In the genomic region with DNA sequence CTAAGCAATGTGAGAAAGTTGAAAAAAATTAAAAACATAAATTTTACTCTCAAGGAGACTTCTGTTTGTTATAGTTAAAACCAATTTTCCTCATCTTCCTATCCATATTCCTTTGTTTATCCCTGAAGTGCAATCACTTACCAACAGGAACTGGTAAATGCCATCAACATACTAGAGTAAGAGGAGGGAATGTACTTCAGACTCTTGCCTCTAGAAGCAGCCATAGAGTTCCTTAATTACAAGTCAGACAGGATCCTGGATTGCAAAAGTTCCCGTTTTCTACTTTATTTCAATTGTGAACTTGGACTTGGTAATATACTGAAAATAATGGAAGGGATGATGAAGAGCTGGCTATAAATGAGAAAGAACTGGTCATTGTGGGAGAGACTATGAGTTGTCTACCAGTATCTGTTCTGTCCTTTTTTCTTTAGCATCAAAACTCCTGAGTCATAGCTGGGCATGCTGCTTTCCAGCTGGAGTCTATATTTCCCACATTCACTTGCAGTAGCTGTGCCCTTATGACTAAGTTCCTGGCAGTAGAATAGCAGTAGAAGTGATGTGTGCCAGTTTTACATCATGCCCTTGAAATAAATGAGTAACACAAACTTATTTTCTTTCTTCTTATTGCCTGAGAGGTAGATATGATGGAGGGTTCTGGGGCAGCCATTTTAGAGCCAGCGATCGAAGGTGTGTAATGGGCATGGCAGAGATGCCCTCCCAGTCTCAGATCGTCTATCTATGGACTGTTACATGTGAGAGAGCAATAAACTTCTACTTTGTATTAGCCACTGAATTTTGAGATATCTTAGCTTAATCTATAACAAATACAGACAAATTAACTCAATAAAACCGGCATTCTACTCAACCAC, we compare ENCODE assay signal across 9 cellular contexts.
DNase-seq lines count a peak whose midpoint lies in the region; ATAC-seq and TF ChIP-seq lines count a peak whose summit lies in the region.
"Had no signal": no experiment of that assay in that cellular context is flagged by ENCODE, and none has a peak within 500 bp of the region (broad histone marks: within the 10 kb centered on the region; RNA-seq: fewer than 3 reads in every experiment).

No MANE protein-coding gene starts in this region.

- no peaks in the 10 kb centered on the region for H3K27me3 ChIP-seq in RWPE2 (ENCODE audit: insufficient read depth, poor library complexity, severe bottlenecking)

- no peaks in the 10 kb centered on the region for H3K36me3 ChIP-seq in RWPE2 (ENCODE audit: low read depth)

- ATAC-seq in activated CD4-positive, CD25-positive, alpha-beta regulatory T cell treated with anti-CD3 and anti-CD28 coated beads, Interleukin-2, amount 50 U/mL, for 24 hours: peak; percentile 16 to 37
- ATAC-seq in RWPE2 (ENCODE audit: low read depth): peak; percentile 98

- H3K27ac ChIP-seq in RWPE2 (ENCODE audit: poor library complexity, severe bottlenecking): no peak overlapping the region

- no peaks in the 10 kb centered on the region for H3K9me3 ChIP-seq in RWPE2 (ENCODE audit: severe bottlenecking)

- no peak for TF ChIP-seq CTCF in RWPE2 (IDR thresholded peaks at IDR 0.05; ENCODE audit: poor library complexity, severe bottlenecking)
- TF ChIP-seq CTCF in fibroblast of mammary gland (conservative IDR thresholded peaks at IDR 0.05; ENCODE audit: control insufficient read depth, insufficient read depth, low read depth, low read length): no peak

- DNase-seq in activated CD4-positive, CD25-positive, alpha-beta regulatory T cell (lab: John Stamatoyannopoulos, UW): no peak
- no peak for DNase-seq in RWPE2 (ENCODE audit: low spot score)
- DNase-seq in fibroblast of mammary gland (ENCODE audit: low read depth): peak; percentile 97
- peak; percentile 70 for DNase-seq in superior temporal gyrus (ENCODE audit: extremely low spot score)
- no peak for DNase-seq in DMS114 treated with DMSO at 0.1 percent for 48 hours (lab: John Stamatoyannopoulos, UW; ENCODE audit: unreplicated experiment)
- DNase-seq in central memory CD4-positive, alpha-beta T cell: no peak
- no peak for DNase-seq in GM19240 (ENCODE audit: insufficient read length, low spot score)
- DNase-seq: amniotic stem cell had no signal

- H3K4me3 ChIP-seq in RWPE2 (ENCODE audit: severe bottlenecking) (no peak overlapping the region), fibroblast of mammary gland (ENCODE audit: control insufficient read depth, low read depth, low read length) (no peak overlapping the region)

- no peaks in the 10 kb centered on the region for H3K4me1 ChIP-seq in RWPE2 (ENCODE audit: insufficient read depth, poor library complexity, severe bottlenecking)

Comparison
In these comparisons a context has a peak if more than half of its experiments do, and no peak if none do; other contexts are left out.
1. DNase-seq: peak in fibroblast of mammary gland (single experiment) and superior temporal gyrus (single experiment); none in activated CD4-positive, CD25-positive, alpha-beta regulatory T cell (0 of 4), RWPE2 (single experiment), DMS114 treated with DMSO at 0.1 percent for 48 hours (single experiment), central memory CD4-positive, alpha-beta T cell (single experiment) and GM19240 (single experiment).